Comparison of ENCODE assay signal across 6 cellular contexts in the genomic region with DNA sequence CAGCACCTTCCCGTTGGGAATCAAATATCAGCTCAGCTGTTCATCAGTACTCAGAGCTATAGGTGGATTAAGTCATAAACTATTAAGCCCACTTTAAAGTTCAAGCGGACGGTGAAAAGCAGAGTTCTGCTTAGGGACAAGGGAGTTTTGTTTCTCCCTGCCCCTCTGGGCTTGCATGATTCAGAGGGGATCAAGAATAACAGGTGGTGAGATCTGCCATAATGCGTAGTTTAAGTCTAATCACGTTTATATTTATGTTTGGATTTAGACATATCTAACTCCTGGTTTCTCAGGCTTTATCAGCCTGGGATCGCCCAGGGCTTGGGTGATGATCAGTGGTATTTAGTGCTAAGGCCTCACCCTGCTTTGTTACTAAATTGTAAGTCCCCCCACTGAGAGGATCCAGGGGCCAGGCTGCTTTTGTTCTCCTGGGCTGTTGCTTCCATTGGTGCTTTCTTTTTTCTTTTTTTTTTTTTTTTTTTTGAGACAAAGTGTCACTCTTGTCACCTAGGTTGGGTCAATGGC.
"Had no signal": no experiment of that assay in that cellular context is flagged by ENCODE, and none has a peak within 500 bp of the region (broad histone marks: within the 10 kb centered on the region; RNA-seq: fewer than 3 reads in every experiment).

No MANE protein-coding gene starts in this region.

- H2AFZ ChIP-seq: GM23248 had no signal

- H3K27ac ChIP-seq: GM23248, HL-60 had no signal

- ATAC-seq: HepG2 had no signal

- H3K4me3 ChIP-seq: GM23248 had no signal

- DNase-seq: GM23248, GOT3, H7, HCEC 1CT had no signal
